1 cellular context compared by ENCODE assay signal in genomic region chr1:904271-904950, GRCh38.
A peak's percentile ranks its signal among the peaks of the same experiment; 100 is the strongest.
TF ChIP-seq lines count a peak whose summit lies in the region.

No MANE protein-coding gene starts in this region.

TF ChIP-seq in WTC11, 78 proteins besides CTCF, POLR2A, EP300 and RAD21 (continued from another document and continues in another):
- peak; percentile 95 for TF ChIP-seq HMGXB4 (CRISPR knock-in tag; IDR thresholded peaks at IDR 0.05)
- no peak for TF ChIP-seq NFE2L1 (CRISPR knock-in tag; IDR thresholded peaks at IDR 0.05)
- TF ChIP-seq ZBTB21 (CRISPR knock-in tag; IDR thresholded peaks at IDR 0.05; ENCODE audit: borderline replicate concordance) = 0 out of 2 replicates have a peak, but pooled peaks have one; percentile 25
- TF ChIP-seq EMX1 (CRISPR knock-in tag; IDR thresholded peaks at IDR 0.05) = peak; percentile 41; the same call in 1 of the 2 replicates
- peak; percentile 64 for TF ChIP-seq SP1 (CRISPR knock-in tag; conservative IDR thresholded peaks at IDR 0.05)
- TF ChIP-seq, protein P1, sequence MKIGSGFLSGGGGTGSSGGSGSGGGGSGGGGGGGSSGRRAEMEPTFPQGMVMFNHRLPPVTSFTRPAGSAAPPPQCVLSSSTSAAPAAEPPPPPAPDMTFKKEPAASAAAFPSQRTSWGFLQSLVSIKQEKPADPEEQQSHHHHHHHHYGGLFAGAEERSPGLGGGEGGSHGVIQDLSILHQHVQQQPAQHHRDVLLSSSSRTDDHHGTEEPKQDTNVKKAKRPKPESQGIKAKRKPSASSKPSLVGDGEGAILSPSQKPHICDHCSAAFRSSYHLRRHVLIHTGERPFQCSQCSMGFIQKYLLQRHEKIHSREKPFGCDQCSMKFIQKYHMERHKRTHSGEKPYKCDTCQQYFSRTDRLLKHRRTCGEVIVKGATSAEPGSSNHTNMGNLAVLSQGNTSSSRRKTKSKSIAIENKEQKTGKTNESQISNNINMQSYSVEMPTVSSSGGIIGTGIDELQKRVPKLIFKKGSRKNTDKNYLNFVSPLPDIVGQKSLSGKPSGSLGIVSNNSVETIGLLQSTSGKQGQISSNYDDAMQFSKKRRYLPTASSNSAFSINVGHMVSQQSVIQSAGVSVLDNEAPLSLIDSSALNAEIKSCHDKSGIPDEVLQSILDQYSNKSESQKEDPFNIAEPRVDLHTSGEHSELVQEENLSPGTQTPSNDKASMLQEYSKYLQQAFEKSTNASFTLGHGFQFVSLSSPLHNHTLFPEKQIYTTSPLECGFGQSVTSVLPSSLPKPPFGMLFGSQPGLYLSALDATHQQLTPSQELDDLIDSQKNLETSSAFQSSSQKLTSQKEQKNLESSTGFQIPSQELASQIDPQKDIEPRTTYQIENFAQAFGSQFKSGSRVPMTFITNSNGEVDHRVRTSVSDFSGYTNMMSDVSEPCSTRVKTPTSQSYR (CRISPR knock-in tag; IDR thresholded peaks at IDR 0.05) = no peak
- no peak for TF ChIP-seq ELF4 (CRISPR knock-in tag; IDR thresholded peaks at IDR 0.05; ENCODE audit: low read depth)
- no peak for TF ChIP-seq ERG (CRISPR knock-in tag; IDR thresholded peaks at IDR 0.05)
- no peak for TF ChIP-seq PREB (CRISPR knock-in tag; IDR thresholded peaks at IDR 0.05; ENCODE audit: borderline replicate concordance)
- TF ChIP-seq ZNF671 (CRISPR knock-in tag; IDR thresholded peaks at IDR 0.05) = no peak
- TF ChIP-seq ZNF263 (CRISPR knock-in tag; IDR thresholded peaks at IDR 0.05; ENCODE audit: low read depth) = no peak
- no peak for TF ChIP-seq NFATC4 (CRISPR knock-in tag; IDR thresholded peaks at IDR 0.05)
- TF ChIP-seq ZNF138 (CRISPR knock-in tag; conservative IDR thresholded peaks at IDR 0.05) = no peak
- no peak for TF ChIP-seq GTF2I (CRISPR knock-in tag; conservative IDR thresholded peaks at IDR 0.05)
- no peak for TF ChIP-seq CREM (CRISPR knock-in tag; IDR thresholded peaks at IDR 0.05)
- TF ChIP-seq, protein P2, sequence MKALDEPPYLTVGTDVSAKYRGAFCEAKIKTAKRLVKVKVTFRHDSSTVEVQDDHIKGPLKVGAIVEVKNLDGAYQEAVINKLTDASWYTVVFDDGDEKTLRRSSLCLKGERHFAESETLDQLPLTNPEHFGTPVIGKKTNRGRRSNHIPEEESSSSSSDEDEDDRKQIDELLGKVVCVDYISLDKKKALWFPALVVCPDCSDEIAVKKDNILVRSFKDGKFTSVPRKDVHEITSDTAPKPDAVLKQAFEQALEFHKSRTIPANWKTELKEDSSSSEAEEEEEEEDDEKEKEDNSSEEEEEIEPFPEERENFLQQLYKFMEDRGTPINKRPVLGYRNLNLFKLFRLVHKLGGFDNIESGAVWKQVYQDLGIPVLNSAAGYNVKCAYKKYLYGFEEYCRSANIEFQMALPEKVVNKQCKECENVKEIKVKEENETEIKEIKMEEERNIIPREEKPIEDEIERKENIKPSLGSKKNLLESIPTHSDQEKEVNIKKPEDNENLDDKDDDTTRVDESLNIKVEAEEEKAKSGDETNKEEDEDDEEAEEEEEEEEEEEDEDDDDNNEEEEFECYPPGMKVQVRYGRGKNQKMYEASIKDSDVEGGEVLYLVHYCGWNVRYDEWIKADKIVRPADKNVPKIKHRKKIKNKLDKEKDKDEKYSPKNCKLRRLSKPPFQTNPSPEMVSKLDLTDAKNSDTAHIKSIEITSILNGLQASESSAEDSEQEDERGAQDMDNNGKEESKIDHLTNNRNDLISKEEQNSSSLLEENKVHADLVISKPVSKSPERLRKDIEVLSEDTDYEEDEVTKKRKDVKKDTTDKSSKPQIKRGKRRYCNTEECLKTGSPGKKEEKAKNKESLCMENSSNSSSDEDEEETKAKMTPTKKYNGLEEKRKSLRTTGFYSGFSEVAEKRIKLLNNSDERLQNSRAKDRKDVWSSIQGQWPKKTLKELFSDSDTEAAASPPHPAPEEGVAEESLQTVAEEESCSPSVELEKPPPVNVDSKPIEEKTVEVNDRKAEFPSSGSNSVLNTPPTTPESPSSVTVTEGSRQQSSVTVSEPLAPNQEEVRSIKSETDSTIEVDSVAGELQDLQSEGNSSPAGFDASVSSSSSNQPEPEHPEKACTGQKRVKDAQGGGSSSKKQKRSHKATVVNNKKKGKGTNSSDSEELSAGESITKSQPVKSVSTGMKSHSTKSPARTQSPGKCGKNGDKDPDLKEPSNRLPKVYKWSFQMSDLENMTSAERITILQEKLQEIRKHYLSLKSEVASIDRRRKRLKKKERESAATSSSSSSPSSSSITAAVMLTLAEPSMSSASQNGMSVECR (CRISPR knock-in tag; IDR thresholded peaks at IDR 0.05; ENCODE audit: borderline replicate concordance) = peak; percentile 59; the same call in 1 of the 2 replicates
- no peak for TF ChIP-seq AR (CRISPR knock-in tag; IDR thresholded peaks at IDR 0.05)
- no peak for TF ChIP-seq IRF2 (CRISPR knock-in tag; IDR thresholded peaks at IDR 0.05; ENCODE audit: borderline replicate concordance, low read depth)
- no peak for TF ChIP-seq MXD4 (CRISPR knock-in tag; IDR thresholded peaks at IDR 0.05; ENCODE audit: borderline replicate concordance)
- TF ChIP-seq FOXP1 (CRISPR knock-in tag; IDR thresholded peaks at IDR 0.05; ENCODE audit: borderline replicate concordance) = 0 out of 2 replicates have a peak, but pooled peaks have one; percentile 68
- TF ChIP-seq ZNF219 (CRISPR knock-in tag; IDR thresholded peaks at IDR 0.05; ENCODE audit: borderline replicate concordance) = no peak
- TF ChIP-seq, protein P3, sequence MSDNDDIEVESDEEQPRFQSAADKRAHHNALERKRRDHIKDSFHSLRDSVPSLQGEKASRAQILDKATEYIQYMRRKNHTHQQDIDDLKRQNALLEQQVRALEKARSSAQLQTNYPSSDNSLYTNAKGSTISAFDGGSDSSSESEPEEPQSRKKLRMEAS (CRISPR knock-in tag; IDR thresholded peaks at IDR 0.05) = peak; percentile 83; the same call in 1 of the 2 replicates
- no peak for TF ChIP-seq ATF2 (CRISPR knock-in tag; IDR thresholded peaks at IDR 0.05; ENCODE audit: borderline replicate concordance, low read depth)
- TF ChIP-seq HMGA2 (CRISPR knock-in tag; IDR thresholded peaks at IDR 0.05) = no peak
- no peak for TF ChIP-seq ATF1 (CRISPR knock-in tag; IDR thresholded peaks at IDR 0.05)
- TF ChIP-seq IRF1 (CRISPR knock-in tag; IDR thresholded peaks at IDR 0.05) = no peak
- TF ChIP-seq ETV6 (CRISPR knock-in tag; IDR thresholded peaks at IDR 0.05) = 0 out of 2 replicates have a peak, but pooled peaks have one; percentile 49
- TF ChIP-seq E2F4 (CRISPR knock-in tag; IDR thresholded peaks at IDR 0.05; ENCODE audit: borderline replicate concordance, low read depth) = no peak
- TF ChIP-seq JUN (CRISPR knock-in tag; IDR thresholded peaks at IDR 0.05) = no peak
- no peak for TF ChIP-seq NFYB (CRISPR knock-in tag; conservative IDR thresholded peaks at IDR 0.05; ENCODE audit: low read depth)
- no peak for TF ChIP-seq TEAD4 (CRISPR knock-in tag; IDR thresholded peaks at IDR 0.05)
- no peak for TF ChIP-seq ESRRA (CRISPR knock-in tag; IDR thresholded peaks at IDR 0.05; ENCODE audit: borderline replicate concordance)
- 0 out of 2 replicates have a peak, but pooled peaks have one; percentile 18 for TF ChIP-seq ZNF232 (CRISPR knock-in tag; IDR thresholded peaks at IDR 0.05)
- TF ChIP-seq ZNF121 (CRISPR knock-in tag; IDR thresholded peaks at IDR 0.05) = no peak
- TF ChIP-seq FOXK1 (CRISPR knock-in tag; IDR thresholded peaks at IDR 0.05) = peak; percentile 74
- peak; percentile 37; the same call in 1 of the 2 replicates for TF ChIP-seq TP53 (CRISPR knock-in tag; IDR thresholded peaks at IDR 0.05)
- TF ChIP-seq TEAD1 (CRISPR knock-in tag; IDR thresholded peaks at IDR 0.05) = peak; percentile 76
- no peak for TF ChIP-seq SOX15 (CRISPR knock-in tag; IDR thresholded peaks at IDR 0.05)
- TF ChIP-seq CBFB (CRISPR knock-in tag; IDR thresholded peaks at IDR 0.05; ENCODE audit: low read depth) = no peak
- TF ChIP-seq OVOL2 (CRISPR knock-in tag; IDR thresholded peaks at IDR 0.05; ENCODE audit: borderline replicate concordance) = no peak
- no peak for TF ChIP-seq USF1 (CRISPR knock-in tag; IDR thresholded peaks at IDR 0.05)
- TF ChIP-seq E2F5 (CRISPR knock-in tag; IDR thresholded peaks at IDR 0.05) = peak; percentile 56; the same call in 1 of the 2 replicates
- TF ChIP-seq MYBL2 (CRISPR knock-in tag; IDR thresholded peaks at IDR 0.05) = no peak
